Comparison of ENCODE assay signal across 19 cellular contexts in genomic region chr1:174995916-174996315, GRCh38.
"Had no signal": no experiment of that assay in that cellular context is flagged by ENCODE, and none has a peak within 500 bp of the region (broad histone marks: within the 10 kb centered on the region; RNA-seq: fewer than 3 reads in every experiment).

No MANE protein-coding gene starts in this region.

- H3K4me3 ChIP-seq: body of pancreas, dorsolateral prefrontal cortex, right atrium auricular region, suprapubic skin, transverse colon, uterus had no signal

- DNase-seq: activated B cell treated with CpG ODN at 0.5 μM for 24 hours; activated CD4-positive, alpha-beta memory T cell treated with anti-CD3 and anti-CD28 coated beads for 36 hours; activated CD4-positive, alpha-beta T cell treated with anti-CD3 and anti-CD28 coated beads for 4 hours; activated T-cell treated with anti-CD3 and anti-CD28 coated beads for 4 hours; body of pancreas; dorsolateral prefrontal cortex; immature natural killer cell; left ventricle myocardium superior; occipital lobe; posterior cingulate gyrus; small intestine; stimulated activated CD4-positive, alpha-beta T cell treated with anti-CD3 and anti-CD28 coated beads, Interleukin-15, amount 100 ng/mL, for 24 hours; stimulated activated CD4-positive, alpha-beta T cell treated with anti-CD3 and anti-CD28 coated beads, Interleukin-4, amount 100 ng/mL, for 1 hour; stimulated activated naive CD8-positive, alpha-beta T cell treated with anti-CD3 and anti-CD28 coated beads, Interleukin-15, amount 100 ng/mL, for 72 hours; transverse colon; uterus had no signal

- H3K36me3 ChIP-seq: right atrium auricular region, suprapubic skin, transverse colon, uterus had no signal

- H3K27ac ChIP-seq: body of pancreas, right atrium auricular region, suprapubic skin, transverse colon, uterus had no signal

- H3K27me3 ChIP-seq: body of pancreas, dorsolateral prefrontal cortex, right atrium auricular region, suprapubic skin, transverse colon, uterus had no signal

- ATAC-seq: body of pancreas; left ventricle myocardium superior; stimulated activated naive CD8-positive, alpha-beta T cell treated with anti-CD3 and anti-CD28 coated beads, Interleukin-15, amount 100 ng/mL, for 72 hours had no signal

- H3K9me3 ChIP-seq: body of pancreas, right atrium auricular region, suprapubic skin, transverse colon, uterus had no signal

- H3K4me1 ChIP-seq: uterus had no signal

- FAIRE-seq: colon, small intestine had no signal
